1 cellular context compared by ENCODE assay signal in genomic region chr9:72365525-72366256, GRCh38.
A peak's percentile ranks its signal among the peaks of the same experiment; 100 is the strongest.
TF ChIP-seq lines count a peak whose summit lies in the region.

No MANE protein-coding gene starts in this region.

TF ChIP-seq in HepG2, 621 proteins besides CTCF, POLR2A, EP300 and RAD21 (continued from another document and continues in another):
- no peak for TF ChIP-seq CEBPZ (IDR thresholded peaks at IDR 0.05; ENCODE audit: low read length)
- peak; percentile 66 for TF ChIP-seq STAT6 (CRISPR knock-in tag; IDR thresholded peaks at IDR 0.05; ENCODE audit: borderline replicate concordance)
- TF ChIP-seq NFATC3 (CRISPR knock-in tag; IDR thresholded peaks at IDR 0.05), result no peak
- TF ChIP-seq ZBED4 (CRISPR knock-in tag; IDR thresholded peaks at IDR 0.05; ENCODE audit: borderline replicate concordance), result no peak
- no peak for TF ChIP-seq PCBP2 (optimal IDR thresholded peaks at IDR 0.05; ENCODE audit: low read depth, low read length, poor library complexity, severe bottlenecking)
- TF ChIP-seq CREB1 (IDR thresholded peaks at IDR 0.05), result no peak
- peak; percentile 60; the same call in 1 of the 2 replicates for TF ChIP-seq CREB1 (CRISPR knock-in tag; IDR thresholded peaks at IDR 0.05)
- TF ChIP-seq ZNF546 (CRISPR knock-in tag; conservative IDR thresholded peaks at IDR 0.05), result no peak
- TF ChIP-seq DMTF1 (CRISPR knock-in tag; IDR thresholded peaks at IDR 0.05), result no peak
- TF ChIP-seq RNF2 (conservative IDR thresholded peaks at IDR 0.05; ENCODE audit: low read depth), result peak; percentile 82
- no peak for TF ChIP-seq SOX13 (IDR thresholded peaks at IDR 0.05)
- TF ChIP-seq SOX13 (CRISPR knock-in tag; conservative IDR thresholded peaks at IDR 0.05 in 1 of 2, IDR thresholded peaks at IDR 0.05 in 1 of 2), result peak in 1 of 2 experiments; percentile 46; a peak in 2 of 4 replicates
- TF ChIP-seq PITX1 (CRISPR knock-in tag; IDR thresholded peaks at IDR 0.05), result no peak
- no peak for TF ChIP-seq RELA (CRISPR knock-in tag; IDR thresholded peaks at IDR 0.05)
- TF ChIP-seq HES4 (CRISPR knock-in tag; IDR thresholded peaks at IDR 0.05; ENCODE audit: borderline replicate concordance), result 0 out of 2 replicates have a peak, but pooled peaks have one; percentile 67
- TF ChIP-seq SAFB2 (CRISPR knock-in tag; IDR thresholded peaks at IDR 0.05; ENCODE audit: borderline replicate concordance, low read depth), result no peak
- no peak for TF ChIP-seq ELF1 (CRISPR knock-in tag; IDR thresholded peaks at IDR 0.05)
- no peak for TF ChIP-seq FUBP1 (CRISPR knock-in tag; IDR thresholded peaks at IDR 0.05; ENCODE audit: borderline replicate concordance)
- no peak for TF ChIP-seq ATF3 (CRISPR knock-in tag; IDR thresholded peaks at IDR 0.05)
- no peak for TF ChIP-seq MTF1 (CRISPR knock-in tag; IDR thresholded peaks at IDR 0.05)
- no peak for TF ChIP-seq ZBTB25 (CRISPR knock-in tag; IDR thresholded peaks at IDR 0.05)
- TF ChIP-seq ZNF784 (CRISPR knock-in tag; IDR thresholded peaks at IDR 0.05; ENCODE audit: borderline replicate concordance), result no peak
- TF ChIP-seq ATF5 (CRISPR knock-in tag; IDR thresholded peaks at IDR 0.05; ENCODE audit: low read depth), result 0 out of 2 replicates have a peak, but pooled peaks have one; percentile 17
- no peak for TF ChIP-seq GPBP1L1 (CRISPR knock-in tag; IDR thresholded peaks at IDR 0.05)
- no peak for TF ChIP-seq NKX3-1 (CRISPR knock-in tag; IDR thresholded peaks at IDR 0.05)
- peak; percentile 65; the same call in 1 of the 2 replicates for TF ChIP-seq ZNF547 (CRISPR knock-in tag; IDR thresholded peaks at IDR 0.05)
- no peak for TF ChIP-seq SETDB1 (CRISPR knock-in tag; IDR thresholded peaks at IDR 0.05; ENCODE audit: borderline replicate concordance)
- no peak for TF ChIP-seq SUZ12 (IDR thresholded peaks at IDR 0.05; ENCODE audit: low read depth, low read length)
- TF ChIP-seq NFE2L2 (IDR thresholded peaks at IDR 0.05; ENCODE audit: low read length), result no peak
- no peak for TF ChIP-seq ZFP36 (IDR thresholded peaks at IDR 0.05; ENCODE audit: borderline replicate concordance, low read depth, low read length, partially characterized antibody)
- no peak for TF ChIP-seq REXO4 (CRISPR knock-in tag; IDR thresholded peaks at IDR 0.05; ENCODE audit: borderline replicate concordance)
- TF ChIP-seq HNF1B (CRISPR knock-in tag; IDR thresholded peaks at IDR 0.05), result 0 out of 2 replicates have a peak, but pooled peaks have one; percentile 47
- TF ChIP-seq IRF1 (CRISPR knock-in tag; IDR thresholded peaks at IDR 0.05; ENCODE audit: low read depth), result no peak
- TF ChIP-seq ZNF143 (CRISPR knock-in tag; IDR thresholded peaks at IDR 0.05), result no peak
- TF ChIP-seq YEATS2 (CRISPR knock-in tag; IDR thresholded peaks at IDR 0.05; ENCODE audit: borderline replicate concordance), result 0 out of 2 replicates have a peak, but pooled peaks have one; percentile 33
- no peak for TF ChIP-seq ZNF773 (CRISPR knock-in tag; IDR thresholded peaks at IDR 0.05; ENCODE audit: borderline replicate concordance)
- TF ChIP-seq ZNF496 (CRISPR knock-in tag; IDR thresholded peaks at IDR 0.05; ENCODE audit: insufficient replicate concordance), result no peak
